8 cellular contexts compared by ENCODE assay signal in genomic region chr2:20106746-20107145, GRCh38. TPM values are rescaled to one million over a fixed set of nuclear protein-coding genes. Genes with fewer than 3 reads are reported as not detected.
A peak's percentile ranks its signal among the peaks of the same experiment; 100 is the strongest.
DNase-seq lines count a peak whose midpoint lies in the region; TF ChIP-seq lines count a peak whose summit lies in the region.

No MANE protein-coding gene starts in this region.

- intact Hi-C loops in ovary (cut with DNase I) = loop anchor here in 1 of 4 donors (10.0 kb wide), 1 partner anchor 142 kb away; no protein-coding TSS in a partner anchor

- H3K9me3 ChIP-seq in right atrium auricular region (peaks cover 0 to 6% of the 10 kb centered on the region in 2 donors), ovary (no peaks in the 10 kb centered on the region)

- H3K27me3 ChIP-seq in right atrium auricular region (no peaks in the 10 kb centered on the region), ovary (no peaks in the 10 kb centered on the region)

- H3K4me1 ChIP-seq in right atrium auricular region = peaks cover 0 to 4% of the 10 kb centered on the region in 2 donors
- H3K4me1 ChIP-seq in ovary (ENCODE audit: insufficient read depth) = no peaks in the 10 kb centered on the region

- H3K36me3 ChIP-seq in right atrium auricular region (no peaks in the 10 kb centered on the region), ovary (no peaks in the 10 kb centered on the region)

- peak; percentile 33 to 63 for TF ChIP-seq CTCF in right atrium auricular region (IDR thresholded peaks at IDR 0.05)
- no peak for TF ChIP-seq CTCF in ovary (IDR thresholded peaks at IDR 0.05)

- DNase-seq in activated T-helper 9 cell treated with anti-CD3 and anti-CD28 coated beads, Interleukin-2, amount 50 U/mL, for 16 hours (ENCODE audit: low read depth) = peak; percentile 14
- DNase-seq in right atrium auricular region (ENCODE audit: low spot score) (no peak), AG08396 (ENCODE audit: low spot score) (no peak), mucosa of gallbladder (ENCODE audit: low spot score) (no peak), ovary (no peak), Ammon's horn (ENCODE audit: low spot score) (no peak)
- peak; percentile 25 for DNase-seq in stimulated activated CD4-positive, alpha-beta T cell treated with anti-CD3 and anti-CD28 coated beads, Interleukin-1b, Interleukin-23, amount 100 ng/mL, for 48 hours

- TF ChIP-seq RAD21 in Ishikawa (IDR thresholded peaks at IDR 0.05; ENCODE audit: low read depth) = peak; percentile 53; the same call in 1 of the 2 replicates

- 21 to 28% (median 25%) methylated on average over 29 to 34 of the region's 34 CpGs for WGBS in ovary, 3 donors

- H3K4me3 ChIP-seq in right atrium auricular region = peak overlapping the region in 1 of 2 donors; percentile 31
- no peak overlapping the region for H3K4me3 ChIP-seq in ovary

- H3K27ac ChIP-seq in right atrium auricular region (no peak overlapping the region), ovary (no peak overlapping the region)

- TF ChIP-seq EP300 in Ishikawa (IDR thresholded peaks at IDR 0.05; ENCODE audit: borderline replicate concordance) = no peak
- no peak for TF ChIP-seq EP300 in ovary (IDR thresholded peaks at IDR 0.05)

- TF ChIP-seq POLR2A in ovary (IDR thresholded peaks at IDR 0.05) = no peak

TF ChIP-seq in Ishikawa, 13 proteins besides CTCF, POLR2A, EP300 and RAD21:
- TF ChIP-seq USF1 (IDR thresholded peaks at IDR 0.05) = no peak
- TF ChIP-seq MAX (IDR thresholded peaks at IDR 0.05) = peak; percentile 75
TF ChIP-seq in Ishikawa: peak in this region for 1.

RNA-seq across cellular contexts. Expression of gene LAPTM4A, which starts 55.3 kb away (rescaled TPM):
- total RNA-seq in right atrium auricular region (100 to 1,000 TPM; 145 TPM), mucosa of gallbladder (274 TPM), ovary (100 to 1,000 TPM; 170 to 307 (median 253) TPM)
- 100 to 1,000 TPM; 440 to 843 TPM for polyA plus RNA-seq in ovary

Comparison
In these comparisons a context has a peak if more than half of its experiments do, and no peak if none do; other contexts are left out.
1. DNase-seq: peak in activated T-helper 9 cell treated with anti-CD3 and anti-CD28 coated beads, Interleukin-2, amount 50 U/mL, for 16 hours (single experiment) and stimulated activated CD4-positive, alpha-beta T cell treated with anti-CD3 and anti-CD28 coated beads, Interleukin-1b, Interleukin-23, amount 100 ng/mL, for 48 hours (single experiment); none in right atrium auricular region (single experiment), AG08396 (single experiment), mucosa of gallbladder (single experiment), ovary (0 of 5) and Ammon's horn (single experiment).
2. CTCF ChIP-seq: peak in right atrium auricular region (2 of 2); none in ovary (0 of 3).